Comparison of ENCODE assay signal across 13 cellular contexts in the genomic region with DNA sequence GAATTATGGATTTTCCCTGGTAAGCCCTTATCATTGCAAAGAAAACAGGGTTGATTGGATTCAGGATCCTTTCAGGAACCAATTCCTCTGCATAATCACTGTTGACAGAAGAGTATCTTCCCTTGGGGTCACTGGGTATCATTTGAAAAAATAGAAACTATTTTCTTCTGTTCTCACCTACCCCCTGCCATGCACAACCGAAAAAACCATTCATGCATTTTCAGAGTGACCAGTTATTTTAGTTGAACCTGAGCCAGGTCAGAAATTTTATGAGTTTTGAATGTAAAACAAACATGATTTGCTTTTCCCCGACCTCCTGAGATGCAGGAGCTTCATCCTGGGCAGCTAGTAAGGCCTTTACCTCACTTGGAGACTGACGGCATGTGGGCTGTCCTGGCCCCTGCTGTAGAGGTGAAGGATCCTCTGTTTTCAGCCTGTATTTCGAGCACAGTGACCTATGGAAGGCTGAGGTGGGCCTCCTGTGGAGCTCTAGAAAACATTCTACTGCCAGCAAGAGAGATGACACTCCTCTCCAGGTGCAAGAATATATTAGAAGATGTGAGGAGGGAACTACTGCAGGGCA. TPM values are rescaled to one million over a fixed set of nuclear protein-coding genes. Genes with fewer than 3 reads are reported as not detected.
A peak's percentile ranks its signal among the peaks of the same experiment; 100 is the strongest.
DNase-seq lines count a peak whose midpoint lies in the region; ATAC-seq and TF ChIP-seq lines count a peak whose summit lies in the region.
"Had no signal": no experiment of that assay in that cellular context is flagged by ENCODE, and none has a peak within 500 bp of the region (broad histone marks: within the 10 kb centered on the region; RNA-seq: fewer than 3 reads in every experiment).

No MANE protein-coding gene starts in this region.

- no peak overlapping the region for H3K4me2 ChIP-seq in GM23338

- no peaks in the 10 kb centered on the region for H3K36me3 ChIP-seq in GM23338 (ENCODE audit: insufficient read depth)
- H3K36me3 ChIP-seq: BE2C had no signal

- TF ChIP-seq CTCF in GM23338 (conservative IDR thresholded peaks at IDR 0.05; ENCODE audit: low read depth in 2 of 2) (no peak), VCaP (conservative IDR thresholded peaks at IDR 0.05) (no peak)

- no peak overlapping the region for H3K27ac Mint-ChIP-seq in GM23338
- H3K27ac Mint-ChIP-seq: CD8-positive, alpha-beta T cell had no signal

- H4K20me1 ChIP-seq in GM23338 (replicated peaks; ENCODE audit: insufficient read depth), result no peaks in the 10 kb centered on the region

- H3K4me3 Mint-ChIP-seq in GM23338, result no peak overlapping the region
- H3K4me3 Mint-ChIP-seq: CD8-positive, alpha-beta T cell had no signal

- in situ Hi-C loops in Caki2 (cut with HindIII; ENCODE audit: low pct_unique_long_range_greater_than_20kb, low sequenced_read_pairs), result no loop called here

- H2AFZ ChIP-seq in GM23338, result no peak overlapping the region

- H3K4me3 ChIP-seq in GM23338, result no peak overlapping the region

- no peaks in the 10 kb centered on the region for H3K36me3 Mint-ChIP-seq in GM23338 (ENCODE audit: low read depth)
- H3K36me3 Mint-ChIP-seq: CD8-positive, alpha-beta T cell had no signal

- H3K9me3 Mint-ChIP-seq in GM23338, result no peaks in the 10 kb centered on the region
- H3K9me3 Mint-ChIP-seq: CD8-positive, alpha-beta T cell had no signal

- peaks cover 2% of the 10 kb centered on the region for H3K27me3 Mint-ChIP-seq in GM23338 (ENCODE audit: insufficient read depth, low read depth, poor library complexity)

- H3K27me3 ChIP-seq in GM23338 (ENCODE audit: insufficient read depth), result no peaks in the 10 kb centered on the region
- H3K27me3 ChIP-seq: BE2C had no signal

- DNase-seq in Caki2 (ENCODE audit: low read depth) (peak; percentile 54), GM23338 (ENCODE audit: low spot score) (no peak), kidney glomerular epithelial cell (lab: John Stamatoyannopoulos, UW) (peak; percentile 28), HEK293T (ENCODE audit: extremely low spot score) (no peak), NCI-H510A treated with DMSO at 0.1 percent for 48 hours (lab: John Stamatoyannopoulos, UW) (no peak), activated gamma-delta T cell (lab: John Stamatoyannopoulos, UW) (no peak)
- DNase-seq: BE2C; CD8-positive, alpha-beta T cell; COR-L47; GF-D8 had no signal

- H3K4me1 ChIP-seq in GM23338 (ENCODE audit: insufficient read depth), result peaks cover 25% of the 10 kb centered on the region

- POLR2A ChIA-PET in HEK293T (lab: Yijun Ruan, JAX), result no interaction called here

- H3K27ac ChIP-seq in GM23338 (ENCODE audit: low read depth) (no peak overlapping the region), VCaP (peak overlapping the region; percentile 43)
- H3K27ac ChIP-seq: C4-2B had no signal

- 0 out of 2 replicates have a peak, but pooled peaks cover 8% of the 10 kb centered on the region for H3K9me2 ChIP-seq in GM23338 (ENCODE audit: insufficient read depth)

- peaks cover 40% of the 10 kb centered on the region for H3K79me2 ChIP-seq in GM23338 (replicated peaks; ENCODE audit: insufficient read depth)

- ATAC-seq in GM23338, result peak; percentile 93
- ATAC-seq: CD8-positive, alpha-beta T cell; HCT116 had no signal

- no peaks in the 10 kb centered on the region for H3F3A ChIP-seq in GM23338 (replicated peaks; ENCODE audit: low read depth)

- CTCF ChIA-PET in HEK293T (lab: Yijun Ruan, JAX), result no interaction called here

- H3K4me1 Mint-ChIP-seq in GM23338, result peaks cover 30% of the 10 kb centered on the region

TF ChIP-seq in GM23338, 12 proteins besides CTCF, POLR2A, EP300 and RAD21 (continues in another document):
- TF ChIP-seq EZH2 (IDR thresholded peaks at IDR 0.05; ENCODE audit: low read depth, unreplicated experiment), result no peak
- TF ChIP-seq, protein P1, sequence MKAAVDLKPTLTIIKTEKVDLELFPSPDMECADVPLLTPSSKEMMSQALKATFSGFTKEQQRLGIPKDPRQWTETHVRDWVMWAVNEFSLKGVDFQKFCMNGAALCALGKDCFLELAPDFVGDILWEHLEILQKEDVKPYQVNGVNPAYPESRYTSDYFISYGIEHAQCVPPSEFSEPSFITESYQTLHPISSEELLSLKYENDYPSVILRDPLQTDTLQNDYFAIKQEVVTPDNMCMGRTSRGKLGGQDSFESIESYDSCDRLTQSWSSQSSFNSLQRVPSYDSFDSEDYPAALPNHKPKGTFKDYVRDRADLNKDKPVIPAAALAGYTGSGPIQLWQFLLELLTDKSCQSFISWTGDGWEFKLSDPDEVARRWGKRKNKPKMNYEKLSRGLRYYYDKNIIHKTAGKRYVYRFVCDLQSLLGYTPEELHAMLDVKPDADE (IDR thresholded peaks at IDR 0.05), result no peak
- TF ChIP-seq STAT1 (IDR thresholded peaks at IDR 0.05; ENCODE audit: unreplicated experiment), result no peak
- TF ChIP-seq ZNF114 (CRISPR knock-in tag; IDR thresholded peaks at IDR 0.05), result no peak
- no peak for TF ChIP-seq JUNB (IDR thresholded peaks at IDR 0.05; ENCODE audit: unreplicated experiment)
- no peak for TF ChIP-seq POLR2AphosphoS5 (IDR thresholded peaks at IDR 0.05; ENCODE audit: low read depth)
- TF ChIP-seq ZNF331 (CRISPR knock-in tag; IDR thresholded peaks at IDR 0.05; ENCODE audit: low read depth), result no peak
- TF ChIP-seq EZH2phosphoT487 (IDR thresholded peaks at IDR 0.05; ENCODE audit: unreplicated experiment), result no peak
- TF ChIP-seq NANOG (IDR thresholded peaks at IDR 0.05; ENCODE audit: borderline replicate concordance), result no peak

TF ChIP-seq in HEK293T, 16 proteins besides CTCF, POLR2A, EP300 and RAD21:
- no peak for TF ChIP-seq LEF1 (IDR thresholded peaks at IDR 0.05; ENCODE audit: borderline replicate concordance)
- no peak for TF ChIP-seq SP1 (IDR thresholded peaks at IDR 0.05)
- TF ChIP-seq, protein P2, sequence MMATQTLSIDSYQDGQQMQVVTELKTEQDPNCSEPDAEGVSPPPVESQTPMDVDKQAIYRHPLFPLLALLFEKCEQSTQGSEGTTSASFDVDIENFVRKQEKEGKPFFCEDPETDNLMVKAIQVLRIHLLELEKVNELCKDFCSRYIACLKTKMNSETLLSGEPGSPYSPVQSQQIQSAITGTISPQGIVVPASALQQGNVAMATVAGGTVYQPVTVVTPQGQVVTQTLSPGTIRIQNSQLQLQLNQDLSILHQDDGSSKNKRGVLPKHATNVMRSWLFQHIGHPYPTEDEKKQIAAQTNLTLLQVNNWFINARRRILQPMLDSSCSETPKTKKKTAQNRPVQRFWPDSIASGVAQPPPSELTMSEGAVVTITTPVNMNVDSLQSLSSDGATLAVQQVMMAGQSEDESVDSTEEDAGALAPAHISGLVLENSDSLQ (IDR thresholded peaks at IDR 0.05), result no peak
- no peak for TF ChIP-seq CTBP1 (IDR thresholded peaks at IDR 0.05; ENCODE audit: borderline replicate concordance)
- TF ChIP-seq HDGF (IDR thresholded peaks at IDR 0.05; ENCODE audit: borderline replicate concordance), result no peak
- TF ChIP-seq NFRKB (IDR thresholded peaks at IDR 0.05), result no peak
- no peak for TF ChIP-seq ARNT (IDR thresholded peaks at IDR 0.05)
- TF ChIP-seq ELF4 (IDR thresholded peaks at IDR 0.05), result no peak

RNA-seq across cellular contexts. Expression of a gene that starts 30.1 kb away (rescaled TPM):
- 9.5 and 15.9 TPM in 2 replicates for total RNA-seq in Caki2 (2014; rRNA removed; shearing (Covaris generic); ENCODE audit: low replicate concordance)
- 9.4 and 15.6 TPM in 2 replicates for total RNA-seq in GM23338 (2014; rRNA removed; shearing (Covaris generic))
- 2.9 and 4.9 TPM in 2 replicates for polyA plus RNA-seq in GM23338 (2016; fragmentation: Nextera tagmentation; extraction: Ambion mirVana)

Comparison
In these comparisons a context has a peak if more than half of its experiments do, and no peak if none do; other contexts are left out.
1. DNase-seq: peak in Caki2 (single experiment) and kidney glomerular epithelial cell (single experiment); none in GM23338 (single experiment), HEK293T (single experiment), NCI-H510A treated with DMSO at 0.1 percent for 48 hours (single experiment) and activated gamma-delta T cell (single experiment).